ENCODE assay signal across 17 cellular contexts in genomic region chr12:114685869-114686268, GRCh38. TPM values are rescaled to one million over a fixed set of nuclear protein-coding genes. Genes with fewer than 3 reads are reported as not detected.
DNase-seq lines count a peak whose midpoint lies in the region; TF ChIP-seq lines count a peak whose summit lies in the region.
"Had no signal": no experiment of that assay in that cellular context is flagged by ENCODE, and none has a peak within 500 bp of the region (broad histone marks: within the 10 kb centered on the region; RNA-seq: fewer than 3 reads in every experiment).

No MANE protein-coding gene starts in this region.

- no peaks in the 10 kb centered on the region for H3K9me3 Mint-ChIP-seq in neural crest cell

- H3K4me1 Mint-ChIP-seq in neural crest cell = peaks cover 48% of the 10 kb centered on the region

- H3K9ac ChIP-seq in HUES6 (ENCODE audit: low read length) = peak overlapping the region; percentile 75

- H3K36me3 ChIP-seq in BJ (ENCODE audit: control insufficient read depth, insufficient read depth, low read length) (peaks cover 2% of the 10 kb centered on the region; the same call in 1 of the 2 replicates), HUES6 (ENCODE audit: control insufficient read depth, insufficient read depth, low read length) (no peaks in the 10 kb centered on the region)
- H3K36me3 ChIP-seq: colonic mucosa had no signal

- peak overlapping the region; percentile 83 for H3K4me3 Mint-ChIP-seq in neural crest cell

- no peaks in the 10 kb centered on the region for H3K27me3 ChIP-seq in BJ (ENCODE audit: control insufficient read depth, insufficient read depth, low read length)
- H3K27me3 ChIP-seq in HUES6 (ENCODE audit: control insufficient read depth, insufficient read depth, low read length) = peaks cover 93% of the 10 kb centered on the region

- POLR2A ChIA-PET in BJ (lab: Charles Lee) = interaction anchor here (0.6 to 0.7 kb wide), 2 partner anchors 17 to 22 kb away, joined by 3 to 22 read pairs; no protein-coding TSS in a partner anchor

- no peak overlapping the region for H3K27ac ChIP-seq in HUES6 (ENCODE audit: low read depth, low read length)

- peaks cover 56% of the 10 kb centered on the region for H3K4me1 ChIP-seq in HUES6 (ENCODE audit: control insufficient read depth, insufficient read depth, low read length)
- H3K4me1 ChIP-seq: colonic mucosa had no signal

- no peak for TF ChIP-seq CTCF in BJ (IDR thresholded peaks at IDR 0.05; ENCODE audit: insufficient read depth, low read depth, low read length)
- no peak for TF ChIP-seq CTCF in fibroblast of villous mesenchyme (IDR thresholded peaks at IDR 0.05; ENCODE audit: insufficient read depth, low read depth, low read length)
- TF ChIP-seq CTCF in neural crest cell (conservative IDR thresholded peaks at IDR 0.05) = no peak

- no peak overlapping the region for H3K27ac Mint-ChIP-seq in neural crest cell (ENCODE audit: unreplicated experiment)
- H3K27ac Mint-ChIP-seq: stimulated activated naive CD8-positive, alpha-beta T cell treated with anti-CD3 and anti-CD28 coated beads, Interleukin-15, amount 100 ng/mL, for 72 hours had no signal

- no peaks in the 10 kb centered on the region for H3K36me3 Mint-ChIP-seq in neural crest cell (ENCODE audit: low read depth)

- no peaks in the 10 kb centered on the region for H3K9me3 ChIP-seq in HUES6 (ENCODE audit: control insufficient read depth, insufficient read depth, low read depth, low read length)
- H3K9me3 ChIP-seq: colonic mucosa had no signal

- CTCF ChIA-PET in BJ (lab: Yijun Ruan, JAX) = interaction anchor here (1.2 to 4.5 kb wide), 4 partner anchors 10 to 1232 kb away, joined by 3 to 20 read pairs (median 9); no protein-coding TSS in a partner anchor

- no peak for DNase-seq in BJ (ENCODE audit: low read depth)
- peak; percentile 41 for DNase-seq in fibroblast of villous mesenchyme (ENCODE audit: low read depth)
- no peak for DNase-seq in neural crest cell (ENCODE audit: low read depth, low spot score)
- DNase-seq in stimulated activated CD4-positive, alpha-beta T cell treated with anti-CD3 and anti-CD28 coated beads, Interleukin-4, amount 100 ng/mL, for 1 hour = no peak
- DNase-seq in amygdala (lab: John Stamatoyannopoulos, UW) = no peak
- DNase-seq in GM19238 (ENCODE audit: insufficient read length, low spot score) = no peak
- DNase-seq in epidermal melanocyte (ENCODE audit: insufficient read length, low spot score) = no peak
- DNase-seq: activated CD4-positive, CD25-positive, alpha-beta regulatory T cell treated with anti-CD3 and anti-CD28 coated beads, Interleukin-2, amount 50 U/mL, for 72 hours; colonic mucosa; DMS 273 treated with DMSO at 0.1 percent for 48 hours; MM.1S; NCI-H2029; NCI-H774; stimulated activated naive CD8-positive, alpha-beta T cell treated with anti-CD3 and anti-CD28 coated beads, Interleukin-15, amount 100 ng/mL, for 72 hours had no signal

- H3K4me3 ChIP-seq in BJ (ENCODE audit: low read depth, low read length) (peak overlapping the region; percentile 93), HUES6 (ENCODE audit: low read depth, low read length) (peak overlapping the region; percentile 69), fibroblast of villous mesenchyme (ENCODE audit: low read depth, low read length) (no peak overlapping the region)
- H3K4me3 ChIP-seq: lung had no signal

- H3K27me3 Mint-ChIP-seq in neural crest cell (ENCODE audit: low read depth) = peaks cover 98% of the 10 kb centered on the region

RNA-seq across cellular contexts. Expression of gene TBX3, which starts 1.9 kb away (rescaled TPM):
- polyA plus RNA-seq in BJ (2011; rRNA removed) = 66.4 and 75.7 TPM in 2 replicates
- polyA minus RNA-seq in BJ (2011; rRNA and poly(A)+ RNA removed) = 71.2 and 93.8 TPM in 2 replicates
- total RNA-seq in fibroblast of villous mesenchyme (109 and 114 TPM in 2 replicates), neural crest cell (0.91 and 0.96 TPM in 2 replicates)
- total RNA-seq: T-helper 1 cell treated with Interleukin-12 subunit alpha and Interleukin-12 subunit beta and Interleukin-4 antibody, amounts not matched to agents 30 ng/mL and 1 ng/mL, for 36 hours had no signal

Comparison
In these comparisons a context has a peak if more than half of its experiments do, and no peak if none do; other contexts are left out.
1. RNA of gene TBX3, which starts 1.9 kb away (total RNA-seq): 109 to 114 TPM in fibroblast of villous mesenchyme; 0.91 to 0.96 TPM in neural crest cell; every median in the first group is over 10 times any median in the second.